ENCODE assay signal across 8 cellular contexts in genomic region chr2:177169810-177170514, GRCh38. TPM values are rescaled to one million over a fixed set of nuclear protein-coding genes. Genes with fewer than 3 reads are reported as not detected.
DNase-seq lines count a peak whose midpoint lies in the region; ATAC-seq, FAIRE-seq and TF ChIP-seq lines count a peak whose summit lies in the region.

No MANE protein-coding gene starts in this region.

- peaks cover 35% of the 10 kb centered on the region for H3K4me1 ChIP-seq in vagina

- CTCF ChIA-PET in Calu3 (lab: Charles Lee) = interaction anchor here (0.6 kb wide), 1 partner anchor 174 kb away, joined by 7 read pairs; no protein-coding TSS in a partner anchor

- intact Hi-C loops in Calu3 (cut with micrococcal nuclease; ENCODE audit: unreplicated experiment) = loop anchor here (5.0 to 10.0 kb wide), 3 partner anchors 95 to 585 kb away; partner anchors contain the start of gene NFE2L2
- intact Hi-C loops in vagina (cut with DNase I) = loop anchor here (5.0 to 10.0 kb wide), 2 partner anchors 92 to 585 kb away; partner anchors contain the start of gene NFE2L2
- intact Hi-C loops in Right ventricle myocardium inferior (cut with DNase I) = no loop called here

- no peak overlapping the region for H3K4me3 ChIP-seq in vagina

- H3K9me3 ChIP-seq in vagina = no peaks in the 10 kb centered on the region

- no peak for TF ChIP-seq POLR2A in vagina (IDR thresholded peaks at IDR 0.05)

- TF ChIP-seq CTCF in Calu3 (IDR thresholded peaks at IDR 0.05; ENCODE audit: unreplicated experiment) (no peak), nephron (IDR thresholded peaks at IDR 0.05; ENCODE audit: unreplicated experiment in 3 of 3) (no peak), vagina (IDR thresholded peaks at IDR 0.05) (no peak), D721Med (IDR thresholded peaks at IDR 0.05; ENCODE audit: insufficient read depth, missing control alignments) (no peak)

- ATAC-seq in GM19397 (IDR thresholded peaks at IDR 0.05; ENCODE audit: unreplicated experiment) = peak; percentile 60
- ATAC-seq in HG03439 (IDR thresholded peaks at IDR 0.05; ENCODE audit: unreplicated experiment) = peak; percentile 58
- ATAC-seq in Right ventricle myocardium inferior = no peak

- no peak for FAIRE-seq in D721Med (lab: Jason Lieb, UNC)

- peak; percentile 51 for DNase-seq in Calu3
- DNase-seq in SHP77 (lab: John Stamatoyannopoulos, UW) = peak; percentile 40 to 75
- DNase-seq in vagina (ENCODE audit: extremely low spot score in 2 of 2) = no peak
- DNase-seq in D721Med (ENCODE audit: insufficient read length, low spot score) = no peak
- no peak for DNase-seq in Right ventricle myocardium inferior (ENCODE audit: missing footprints)

- H3K27ac Mint-ChIP-seq in Calu3 (ENCODE audit: unreplicated experiment) (peak overlapping the region; percentile 73), nephron (peak overlapping the region; percentile 50 to 82 (median 54))

- H3K4me1 Mint-ChIP-seq in Calu3 (ENCODE audit: low read depth, unreplicated experiment) = peaks cover 60% of the 10 kb centered on the region
- peaks cover 48% of the 10 kb centered on the region for H3K4me1 Mint-ChIP-seq in nephron

- BruUV-seq in Calu3 (replicated peaks; lab: Mats Ljungman, UMichigan) = no TSS peak

- H3K4me3 Mint-ChIP-seq in Calu3 (ENCODE audit: low read depth, unreplicated experiment) (peak overlapping the region; percentile 11), nephron (no peak overlapping the region)

- H3K27ac ChIP-seq in vagina = no peak overlapping the region

- no peaks in the 10 kb centered on the region for H3K9me3 Mint-ChIP-seq in Calu3 (ENCODE audit: low read depth, unreplicated experiment)
- no peaks in the 10 kb centered on the region for H3K9me3 Mint-ChIP-seq in nephron

- H3K36me3 ChIP-seq in vagina = no peaks in the 10 kb centered on the region

- H3K27me3 ChIP-seq in vagina = no peaks in the 10 kb centered on the region

- no peaks in the 10 kb centered on the region for H3K27me3 Mint-ChIP-seq in Calu3 (ENCODE audit: unreplicated experiment)
- H3K27me3 Mint-ChIP-seq in nephron (ENCODE audit: low read depth) = no peaks in the 10 kb centered on the region

- peaks cover 5% of the 10 kb centered on the region for H3K36me3 Mint-ChIP-seq in Calu3 (ENCODE audit: insufficient read depth, unreplicated experiment)
- no peaks in the 10 kb centered on the region for H3K36me3 Mint-ChIP-seq in nephron (ENCODE audit: low read depth)

RNA-seq across cellular contexts. Expression of gene HNRNPA3, which starts 42.6 kb away (rescaled TPM):
- total RNA-seq in Calu3 (2022) = 212 and 234 TPM in 2 replicates
- 77.8 TPM for total RNA-seq in vagina
- 66.6 TPM for total RNA-seq in Right ventricle myocardium inferior

Comparison
In these comparisons a context has a peak if more than half of its experiments do, and no peak if none do; other contexts are left out.
1. DNase-seq: peak in Calu3 (single experiment) and SHP77 (2 of 2); none in vagina (0 of 2), D721Med (single experiment) and Right ventricle myocardium inferior (single experiment).